39 cellular contexts compared by ENCODE assay signal in genomic region chr16:58286280-58286679, GRCh38. TPM values are rescaled to one million over a fixed set of nuclear protein-coding genes. Genes with fewer than 3 reads are reported as not detected.
"Had no signal": no experiment of that assay in that cellular context is flagged by ENCODE, and none has a peak within 500 bp of the region (broad histone marks: within the 10 kb centered on the region; RNA-seq: fewer than 3 reads in every experiment).

No MANE protein-coding gene starts in this region.

- H3K9me3 ChIP-seq: MG63 had no signal

- H3K4me3 ChIP-seq: MG63 had no signal

- H3K36me3 ChIP-seq: MG63 had no signal

- DNase-seq: Karpas-422, Kasumi-1, MG63, MM.1S, MV-4-11, NCI-H1048, NCI-H1092, NCI-H1092 treated with DMSO at 0.1 percent for 48 hours, NCI-H1105, NCI-H1105 treated with DMSO at 0.1 percent for 48 hours, NCI-H1417, NCI-H1417 treated with DMSO at 0.1 percent for 48 hours, NCI-H1436, NCI-H1436 treated with DMSO at 0.1 percent for 48 hours, NCI-H146, NCI-H1694, NCI-H1694 treated with DMSO at 0.1 percent for 48 hours, NCI-H187, NCI-H187 treated with DMSO at 0.1 percent for 48 hours, NCI-H1930, NCI-H2029, NCI-H2029 treated with DMSO at 0.1 percent for 48 hours, NCI-H2081, NCI-H2081 treated with DMSO at 0.1 percent for 48 hours, NCI-H2107, NCI-H2171, NCI-H2171 treated with DMSO at 0.1 percent for 48 hours, NCI-H2227 treated with DMSO at 0.1 percent for 48 hours, NCI-H226, NCI-H345, NCI-H446, NCI-H446 treated with DMSO at 0.1 percent for 48 hours, NCI-H510A, NCI-H510A treated with DMSO at 0.1 percent for 48 hours, NCI-H524 had no signal

- H3K27me3 ChIP-seq: MG63 had no signal

RNA-seq across cellular contexts. Expression of gene PRSS54, which starts 8.5 kb away (rescaled TPM):
- total RNA-seq: LHCN-M2, M059J, MCF 10A, NCI-H460 had no signal
